ENCODE assay signal across 11 cellular contexts in genomic region chr7:27243340-27244163, GRCh38. TPM values are rescaled to one million over a fixed set of nuclear protein-coding genes. Genes with fewer than 3 reads are reported as not detected.
DNase-seq lines count a peak whose midpoint lies in the region; ATAC-seq and TF ChIP-seq lines count a peak whose summit lies in the region.
"Had no signal": no experiment of that assay in that cellular context is flagged by ENCODE, and none has a peak within 500 bp of the region (broad histone marks: within the 10 kb centered on the region; RNA-seq: fewer than 3 reads in every experiment).

No MANE protein-coding gene starts in this region.

- H2AFZ ChIP-seq in hepatocyte: peak overlapping the region; percentile 56

- CTCF ChIA-PET in activated CD4-positive, alpha-beta T cell treated with anti-CD3 and anti-CD28 coated beads for 36 hours (lab: Charles Lee): interaction anchor here (0.6 to 1.1 kb wide), 3 partner anchors 18 to 694 kb away, joined by 3 read pairs; no protein-coding TSS in a partner anchor

- no peak for TF ChIP-seq POLR2A in gastrocnemius medialis (IDR thresholded peaks at IDR 0.05)

- H3K4me3 ChIP-seq in HUES6 (ENCODE audit: low read depth, low read length): peak overlapping the region; percentile 57
- H3K4me3 ChIP-seq in hepatocyte: peak overlapping the region; percentile 38
- H3K4me3 ChIP-seq in gastrocnemius medialis: peak overlapping the region; percentile 35 to 57 (median 38)
- H3K4me3 ChIP-seq: body of pancreas had no signal

- H3K4me3 Mint-ChIP-seq in activated CD4-positive, alpha-beta T cell treated with anti-CD3 and anti-CD28 coated beads for 36 hours: peak overlapping the region; percentile 33

- WGBS in hepatocyte (ENCODE audit: low lambda C conversion rate, missing lambda C conversion rate): 11% methylated on average over 35 of the region's 43 CpGs

- POLR2A ChIA-PET in activated CD4-positive, alpha-beta T cell treated with anti-CD3 and anti-CD28 coated beads for 36 hours (lab: Charles Lee): no interaction called here

- H4K20me1 ChIP-seq in hepatocyte (ENCODE audit: insufficient read depth, poor library complexity, severe bottlenecking): no peaks in the 10 kb centered on the region

- H3K9ac ChIP-seq in HUES6 (ENCODE audit: low read length): peak overlapping the region; percentile 91

- H3K4me1 ChIP-seq in HUES6 (ENCODE audit: control insufficient read depth, insufficient read depth, low read length): peaks cover 55% of the 10 kb centered on the region
- H3K4me1 ChIP-seq in hepatocyte (ENCODE audit: insufficient read depth): peaks cover 8% of the 10 kb centered on the region
- peaks cover 5 to 37% of the 10 kb centered on the region in 2 donors for H3K4me1 ChIP-seq in gastrocnemius medialis

- peaks cover 100% of the 10 kb centered on the region for H3K27me3 ChIP-seq in HUES6 (ENCODE audit: control insufficient read depth, insufficient read depth, low read length)
- peaks cover 100% of the 10 kb centered on the region for H3K27me3 ChIP-seq in hepatocyte
- peaks cover 96 to 100% (median 100%) of the 10 kb centered on the region in 3 donors for H3K27me3 ChIP-seq in gastrocnemius medialis

- in situ Hi-C loops in gastrocnemius medialis (cut with MboI; ENCODE audit: low sequenced_read_pairs in 4 of 4): no loop called here

- no peaks in the 10 kb centered on the region for H3K36me3 Mint-ChIP-seq in activated CD4-positive, alpha-beta T cell treated with anti-CD3 and anti-CD28 coated beads for 36 hours (ENCODE audit: low read depth)

- peak overlapping the region; percentile 46; the same call in 1 of the 2 replicates for H3K27ac ChIP-seq in HUES6 (ENCODE audit: low read depth, low read length)
- H3K27ac ChIP-seq in hepatocyte: peak overlapping the region; percentile 52
- H3K27ac ChIP-seq in gastrocnemius medialis: no peak overlapping the region
- H3K27ac ChIP-seq: body of pancreas, esophagus squamous epithelium had no signal

- H3K36me3 ChIP-seq in HUES6 (ENCODE audit: control insufficient read depth, insufficient read depth, low read length) (no peaks in the 10 kb centered on the region), hepatocyte (replicated peaks; ENCODE audit: insufficient read depth, low read depth) (no peaks in the 10 kb centered on the region), gastrocnemius medialis (no peaks in the 10 kb centered on the region)
- H3K36me3 ChIP-seq: esophagus squamous epithelium had no signal

- no peaks in the 10 kb centered on the region for H3K9me3 Mint-ChIP-seq in activated CD4-positive, alpha-beta T cell treated with anti-CD3 and anti-CD28 coated beads for 36 hours (ENCODE audit: low read depth)

- no peaks in the 10 kb centered on the region for H3K9me2 ChIP-seq in hepatocyte (replicated peaks; ENCODE audit: insufficient read depth)

- H3K4me1 Mint-ChIP-seq in activated CD4-positive, alpha-beta T cell treated with anti-CD3 and anti-CD28 coated beads for 36 hours: peaks cover 18% of the 10 kb centered on the region

- TF ChIP-seq CTCF in hepatocyte (IDR thresholded peaks at IDR 0.05; ENCODE audit: poor library complexity) (no peak), gastrocnemius medialis (IDR thresholded peaks at IDR 0.05 in 4 of 5, conservative IDR thresholded peaks at IDR 0.05 in 1 of 5) (no peak)

- ATAC-seq in activated CD4-positive, alpha-beta T cell treated with anti-CD3 and anti-CD28 coated beads for 36 hours: no peak
- ATAC-seq in gastrocnemius medialis (no peak), HG02588 (IDR thresholded peaks at IDR 0.05; ENCODE audit: unreplicated experiment) (no peak)
- ATAC-seq: body of pancreas had no signal

- peaks cover 73% of the 10 kb centered on the region for H3K27me3 Mint-ChIP-seq in activated CD4-positive, alpha-beta T cell treated with anti-CD3 and anti-CD28 coated beads for 36 hours

- H3K9me3 ChIP-seq in HUES6 (ENCODE audit: control insufficient read depth, insufficient read depth, low read depth, low read length) (no peaks in the 10 kb centered on the region), hepatocyte (ENCODE audit: low read depth) (no peaks in the 10 kb centered on the region), gastrocnemius medialis (no peaks in the 10 kb centered on the region)
- H3K9me3 ChIP-seq: body of pancreas, esophagus squamous epithelium had no signal

- intact Hi-C loops in activated CD4-positive, alpha-beta T cell treated with anti-CD3 and anti-CD28 coated beads for 36 hours (cut with DNase I, micrococcal nuclease): loop anchor here (2.0 to 5.0 kb wide), 4 partner anchors 39 to 1386 kb away; partner anchors contain the start of gene HOXA1 (in 1 of the 2)
- intact Hi-C loops in gastrocnemius medialis (cut with DNase I; ENCODE audit: low total_unique reads): no loop called here

- H3K4me2 ChIP-seq in hepatocyte: peak overlapping the region; percentile 96

- no peak overlapping the region for H3K27ac Mint-ChIP-seq in activated CD4-positive, alpha-beta T cell treated with anti-CD3 and anti-CD28 coated beads for 36 hours

- peaks cover 11% of the 10 kb centered on the region for H3K79me2 ChIP-seq in hepatocyte

- DNase-seq in activated CD4-positive, alpha-beta T cell treated with anti-CD3 and anti-CD28 coated beads for 36 hours: no peak
- DNase-seq in activated CD4-positive, alpha-beta T cell treated with anti-CD3 and anti-CD28 coated beads, Interleukin-2, amount 50 U/mL, for 1 hour: no peak
- DNase-seq in hepatocyte (ENCODE audit: low spot score) (no peak), gastrocnemius medialis (no peak), NCI-H524 (lab: John Stamatoyannopoulos, UW) (no peak), NCI-H510A treated with DMSO at 0.1 percent for 48 hours (lab: John Stamatoyannopoulos, UW) (no peak)
- DNase-seq: body of pancreas, esophagus squamous epithelium, GOT3 had no signal

RNA-seq across cellular contexts. Expression of gene EVX1, which starts 0.9 kb away (rescaled TPM):
- total RNA-seq in activated CD4-positive, alpha-beta T cell treated with anti-CD3 and anti-CD28 coated beads for 36 hours: not detected
- total RNA-seq in hepatocyte (1.1 and 1.6 TPM in 2 replicates), gastrocnemius medialis (not detected)
- polyA plus RNA-seq in hepatocyte: 0.95 and 1.9 TPM in 2 replicates
- total RNA-seq: body of pancreas, esophagus squamous epithelium had no signal

RNA-seq across cellular contexts. Expression of gene HOXA13, which starts 43.7 kb away (rescaled TPM):
- total RNA-seq in activated CD4-positive, alpha-beta T cell treated with anti-CD3 and anti-CD28 coated beads for 36 hours: not detected
- total RNA-seq in hepatocyte: 13.0 and 14.2 TPM in 2 replicates
- 6.1 and 6.2 TPM in 2 replicates for polyA plus RNA-seq in hepatocyte
- 1 to 10 TPM in 3 of 4 donors, under 1 TPM in 1; 0.82 to 2.4 (median 1.7) TPM for total RNA-seq in gastrocnemius medialis
- total RNA-seq: body of pancreas, esophagus squamous epithelium had no signal

RNA-seq across cellular contexts. Expression of gene HOXA11, which starts 58.5 kb away (rescaled TPM):
- total RNA-seq in activated CD4-positive, alpha-beta T cell treated with anti-CD3 and anti-CD28 coated beads for 36 hours: not detected
- total RNA-seq in hepatocyte (6.4 and 9.6 TPM in 2 replicates), gastrocnemius medialis (1 to 10 TPM; 5.1 to 7.9 (median 6.4) TPM)
- polyA plus RNA-seq in hepatocyte: 5.4 and 7.6 TPM in 2 replicates
- total RNA-seq: body of pancreas, esophagus squamous epithelium had no signal

Comparison
In these comparisons a context has a peak if more than half of its experiments do, and no peak if none do; other contexts are left out.
1. H3K27ac ChIP-seq: peak in HUES6 (single experiment) and hepatocyte (single experiment); none in gastrocnemius medialis (0 of 4).
2. Peak in every context shown above with its lines, with median percentiles within 50 percentile points of each other: H3K4me3 ChIP-seq.